31 cellular contexts compared by ENCODE assay signal in genomic region chr6:4920914-4921410, GRCh38.
DNase-seq lines count a peak whose midpoint lies in the region; ATAC-seq and TF ChIP-seq lines count a peak whose summit lies in the region.
"Had no signal": no experiment of that assay in that cellular context is flagged by ENCODE, and none has a peak within 500 bp of the region (broad histone marks: within the 10 kb centered on the region; RNA-seq: fewer than 3 reads in every experiment).

No MANE protein-coding gene starts in this region.

- DNase-seq in EL: peak; percentile 18
- DNase-seq in NCI-H226: peak; percentile 3
- DNase-seq in brain microvascular endothelial cell: no peak
- DNase-seq in renal cortical epithelial cell (ENCODE audit: low read depth): peak; percentile 8
- no peak for DNase-seq in A673 (ENCODE audit: low spot score)
- no peak for DNase-seq in activated CD4-positive, CD25-positive, alpha-beta regulatory T cell treated with anti-CD3 and anti-CD28 coated beads, Interleukin-2, amount 50 U/mL, for 72 hours
- no peak for DNase-seq in hypothalamus (lab: John Stamatoyannopoulos, UW)
- DNase-seq: activated CD4-positive, alpha-beta T cell treated with anti-CD3 and anti-CD28 coated beads for 4 hours; activated naive CD4-positive, alpha-beta T cell treated with anti-CD3 and anti-CD28 coated beads, Interleukin-2, amount 50 U/mL, for 16 hours; amniotic stem cell; C1 segment of cervical spinal cord; COR-L47; DMS53; GOT3; immature natural killer cell; Karpas-422; left colon; mesenchymal stem cell; NCI-H1417; NCI-H2029 treated with DMSO at 0.1 percent for 48 hours; NCI-H2227 treated with DMSO at 0.1 percent for 48 hours; pancreas; PC-9; retina; SHP77 treated with DMSO at 0.1 percent for 48 hours; small intestine; stimulated activated naive CD8-positive, alpha-beta T cell treated with anti-CD3 and anti-CD28 coated beads, Interleukin-15, Interleukin-2, amounts not matched to agents 100 U/mL and 50 U/mL, for 24 hours; testis; uterus had no signal

- intact Hi-C loops in A673 (cut with micrococcal nuclease; ENCODE audit: unreplicated experiment): no loop called here

- H3K36me3 ChIP-seq in brain microvascular endothelial cell (replicated peaks) (no peaks in the 10 kb centered on the region), A673 (ENCODE audit: insufficient read depth, low read length, poor library complexity, severe bottlenecking) (no peaks in the 10 kb centered on the region)
- H3K36me3 ChIP-seq: pancreas, uterus had no signal

- no peak overlapping the region for H3K4me3 ChIP-seq in brain microvascular endothelial cell (ENCODE audit: low read depth, low read length)
- no peak overlapping the region for H3K4me3 ChIP-seq in A673 (ENCODE audit: low read depth, low read length, poor library complexity, severe bottlenecking)
- H3K4me3 ChIP-seq: pancreas, PC-9, testis, uterus had no signal

- H3K27me3 ChIP-seq in brain microvascular endothelial cell (replicated peaks): no peaks in the 10 kb centered on the region
- H3K27me3 ChIP-seq in A673 (replicated peaks; ENCODE audit: insufficient read depth, low read depth, low read length, poor library complexity): no peaks in the 10 kb centered on the region
- H3K27me3 ChIP-seq: pancreas, testis, uterus had no signal

- no peak for ATAC-seq in HG03139 (IDR thresholded peaks at IDR 0.05; ENCODE audit: unreplicated experiment)
- ATAC-seq: activated T-helper 17 cell treated with anti-CD3 and anti-CD28 coated beads, Interleukin-2, amount 50 U/mL, for 72 hours; pancreas; stimulated activated naive CD8-positive, alpha-beta T cell treated with anti-CD3 and anti-CD28 coated beads, Interleukin-15, Interleukin-2, amounts not matched to agents 100 U/mL and 50 U/mL, for 24 hours had no signal

- peaks cover 13% of the 10 kb centered on the region for H3K4me1 ChIP-seq in A673 (ENCODE audit: insufficient read depth, low read length, poor library complexity, severe bottlenecking)
- H3K4me1 ChIP-seq: pancreas, testis had no signal

- in situ Hi-C loops in brain microvascular endothelial cell (cut with HindIII; ENCODE audit: low pct_ligation_motif_present, low sequenced_read_pairs): no loop called here

- POLR2A ChIA-PET in A673 (lab: Charles Lee; ENCODE audit: low non-redundant PET): interaction anchor here (0.6 kb wide), 1 partner anchor 8 kb away, joined by 4 read pairs; no protein-coding TSS in a partner anchor

- no TSS peak for BruUV-seq in A673 (replicated peaks; lab: Mats Ljungman, UMichigan)

- TF ChIP-seq CTCF in brain microvascular endothelial cell (IDR thresholded peaks at IDR 0.05; ENCODE audit: low read depth, low read length, missing control alignments): peak; percentile 7
- no peak for TF ChIP-seq CTCF in A673 (conservative IDR thresholded peaks at IDR 0.05; ENCODE audit: low read depth, low read length)

- H3K9me3 ChIP-seq in A673 (ENCODE audit: low read depth, low read length, poor library complexity, severe bottlenecking): no peaks in the 10 kb centered on the region
- H3K9me3 ChIP-seq: pancreas, testis, uterus had no signal

- H3K27ac ChIP-seq in brain microvascular endothelial cell: no peak overlapping the region
- H3K27ac ChIP-seq in A673 (ENCODE audit: low read depth, low read length, poor library complexity, severe bottlenecking): no peak overlapping the region
- H3K27ac ChIP-seq: pancreas, PC-9, testis, uterus had no signal

- CTCF ChIA-PET in A673 (lab: Charles Lee): no interaction called here

Comparison
In these comparisons a context has a peak if more than half of its experiments do, and no peak if none do; other contexts are left out.
1. DNase-seq: peak in EL (single experiment), NCI-H226 (single experiment) and renal cortical epithelial cell (single experiment); none in brain microvascular endothelial cell (single experiment), A673 (single experiment), activated CD4-positive, CD25-positive, alpha-beta regulatory T cell treated with anti-CD3 and anti-CD28 coated beads, Interleukin-2, amount 50 U/mL, for 72 hours (single experiment) and hypothalamus (0 of 51).